13 cellular contexts compared by ENCODE assay signal in the genomic region with DNA sequence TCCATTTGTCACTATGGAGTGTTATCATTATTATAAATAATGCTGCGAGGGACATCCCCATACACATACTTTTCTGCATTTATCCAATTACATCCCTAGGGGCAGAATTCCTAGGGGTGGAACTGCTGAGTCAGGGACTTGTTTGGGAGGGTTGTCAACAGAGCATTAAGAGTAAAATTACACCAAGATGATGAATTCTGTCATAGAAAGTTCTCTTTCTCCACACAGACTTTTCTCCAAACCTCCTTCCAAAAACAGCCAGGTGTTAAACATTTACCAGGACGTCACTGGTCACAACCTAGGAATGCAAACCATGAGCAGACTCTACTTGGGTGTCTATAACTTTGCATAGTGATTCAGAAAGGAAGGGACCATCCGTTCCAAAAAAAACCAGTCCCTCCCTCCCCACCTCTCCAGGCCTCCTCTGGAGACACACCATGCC. TPM values are rescaled to one million over a fixed set of nuclear protein-coding genes. Genes with fewer than 3 reads are reported as not detected.
DNase-seq lines count a peak whose midpoint lies in the region; TF ChIP-seq lines count a peak whose summit lies in the region.
"Had no signal": no experiment of that assay in that cellular context is flagged by ENCODE, and none has a peak within 500 bp of the region (broad histone marks: within the 10 kb centered on the region; RNA-seq: fewer than 3 reads in every experiment).

No MANE protein-coding gene starts in this region.

- H3K27ac ChIP-seq in dorsolateral prefrontal cortex: no peak overlapping the region
- H3K27ac ChIP-seq: ovary had no signal

- H3K27me3 ChIP-seq in dorsolateral prefrontal cortex: no peaks in the 10 kb centered on the region
- H3K27me3 ChIP-seq: ovary had no signal

- no peak overlapping the region for H3K27ac Mint-ChIP-seq in neural crest cell (ENCODE audit: unreplicated experiment)
- H3K27ac Mint-ChIP-seq: stimulated activated naive CD8-positive, alpha-beta T cell treated with anti-CD3 and anti-CD28 coated beads, Interleukin-15, Interleukin-2, amounts not matched to agents 100 ng/mL and 50 ng/mL, for 24 hours had no signal

- H3K4me3 Mint-ChIP-seq in neural crest cell: peak overlapping the region; percentile 20
- H3K4me3 Mint-ChIP-seq: stimulated activated naive CD8-positive, alpha-beta T cell treated with anti-CD3 and anti-CD28 coated beads, Interleukin-15, Interleukin-2, amounts not matched to agents 100 ng/mL and 50 ng/mL, for 24 hours had no signal

- no peaks in the 10 kb centered on the region for H3K27me3 Mint-ChIP-seq in neural crest cell (ENCODE audit: low read depth)
- H3K27me3 Mint-ChIP-seq: stimulated activated naive CD8-positive, alpha-beta T cell treated with anti-CD3 and anti-CD28 coated beads, Interleukin-15, Interleukin-2, amounts not matched to agents 100 ng/mL and 50 ng/mL, for 24 hours had no signal

- no peaks in the 10 kb centered on the region for H3K9me3 Mint-ChIP-seq in neural crest cell
- H3K9me3 Mint-ChIP-seq: stimulated activated naive CD8-positive, alpha-beta T cell treated with anti-CD3 and anti-CD28 coated beads, Interleukin-15, Interleukin-2, amounts not matched to agents 100 ng/mL and 50 ng/mL, for 24 hours had no signal

- TF ChIP-seq CTCF in choroid plexus epithelial cell (conservative IDR thresholded peaks at IDR 0.05; ENCODE audit: low read depth, low read length) (peak; percentile 15), neural crest cell (conservative IDR thresholded peaks at IDR 0.05) (no peak), dorsolateral prefrontal cortex (IDR thresholded peaks at IDR 0.05 in 54 of 56, conservative IDR thresholded peaks at IDR 0.05 in 2 of 56; ENCODE audit: low read depth in 1 of 56, partially characterized antibody in 56 of 56) (no peak)

- peaks cover 5% of the 10 kb centered on the region for H3K36me3 Mint-ChIP-seq in neural crest cell (ENCODE audit: low read depth)

- DNase-seq in NCI-H82 (lab: John Stamatoyannopoulos, UW): peak; percentile 9
- no peak for DNase-seq in NCI-H82 treated with DMSO at 0.1 percent for 48 hours (lab: John Stamatoyannopoulos, UW; ENCODE audit: unreplicated experiment)
- peak; percentile 4 for DNase-seq in HT-29 (ENCODE audit: low spot score)
- DNase-seq in choroid plexus epithelial cell (ENCODE audit: low read depth): peak; percentile 27
- no peak for DNase-seq in neural crest cell (ENCODE audit: low read depth, low spot score)
- DNase-seq in stimulated activated CD4-positive, alpha-beta T cell treated with anti-CD3 and anti-CD28 coated beads, Interleukin-1b, Interleukin-23, amount 100 ng/mL, for 48 hours: no peak
- DNase-seq in NCI-H1694 (lab: John Stamatoyannopoulos, UW): no peak
- no peak for DNase-seq in dorsolateral prefrontal cortex
- DNase-seq: 8988T, left cardiac atrium, NCI-H2029 treated with DMSO at 0.1 percent for 48 hours, ovary had no signal

- H3K4me1 Mint-ChIP-seq in neural crest cell: peaks cover 29% of the 10 kb centered on the region

- intact Hi-C loops in dorsolateral prefrontal cortex (cut with DNase I): loop anchor here (10.0 kb wide), 1 partner anchor 68 kb away; no protein-coding TSS in a partner anchor

- no peak overlapping the region for H3K4me3 ChIP-seq in choroid plexus epithelial cell (ENCODE audit: low read depth, low read length)
- H3K4me3 ChIP-seq in dorsolateral prefrontal cortex: no peak overlapping the region
- H3K4me3 ChIP-seq: ovary had no signal

RNA-seq across cellular contexts. Expression of a gene that starts 6.2 kb away (rescaled TPM):
- total RNA-seq in HT-29 (2014; rRNA removed; shearing (Covaris generic)): not detected in 2 replicates
- total RNA-seq in neural crest cell: 30.7 and 31.7 TPM in 2 replicates
- 100 to 1,000 TPM in 24 of 120 experiments, 10 to 100 TPM in 96; 26.5 to 257 (median 71.3) TPM for total RNA-seq in dorsolateral prefrontal cortex

Comparison
In these comparisons a context has a peak if more than half of its experiments do, and no peak if none do; other contexts are left out.
1. DNase-seq: peak in NCI-H82 (single experiment), HT-29 (single experiment) and choroid plexus epithelial cell (single experiment); none in NCI-H82 treated with DMSO at 0.1 percent for 48 hours (single experiment), neural crest cell (single experiment), stimulated activated CD4-positive, alpha-beta T cell treated with anti-CD3 and anti-CD28 coated beads, Interleukin-1b, Interleukin-23, amount 100 ng/mL, for 48 hours (single experiment), NCI-H1694 (single experiment) and dorsolateral prefrontal cortex (0 of 10).
2. RNA of a gene that starts 6.2 kb away (total RNA-seq): 26.5 to 257 TPM in dorsolateral prefrontal cortex and 30.7 to 31.7 TPM in neural crest cell; not detected in HT-29; every median in the first group is over 10 times any median in the second.